10 cellular contexts compared by ENCODE assay signal in genomic region chr16:47886631-47887415, GRCh38.
A peak's percentile ranks its signal among the peaks of the same experiment; 100 is the strongest.
DNase-seq lines count a peak whose midpoint lies in the region; ATAC-seq and TF ChIP-seq lines count a peak whose summit lies in the region.
"Had no signal": no experiment of that assay in that cellular context is flagged by ENCODE, and none has a peak within 500 bp of the region (broad histone marks: within the 10 kb centered on the region; RNA-seq: fewer than 3 reads in every experiment).

No MANE protein-coding gene starts in this region.

- H3K9me3 ChIP-seq in HUES48 (ENCODE audit: control insufficient read depth, insufficient read depth, low read length), result peaks cover 3% of the 10 kb centered on the region; the same call in 1 of the 2 replicates
- H3K9me3 ChIP-seq: upper lobe of right lung had no signal

- H3K27ac ChIP-seq in HUES48 (ENCODE audit: low read depth, low read length), result peak overlapping the region; percentile 95
- peak overlapping the region; percentile 38 for H3K27ac ChIP-seq in foreskin keratinocyte
- H3K27ac ChIP-seq: upper lobe of right lung had no signal

- no peak for TF ChIP-seq CTCF in foreskin keratinocyte (conservative IDR thresholded peaks at IDR 0.05)

- no peaks in the 10 kb centered on the region for H3K36me3 ChIP-seq in HUES48 (ENCODE audit: control insufficient read depth, insufficient read depth, low read length)
- H3K36me3 ChIP-seq: upper lobe of right lung had no signal

- peak; percentile 79 for DNase-seq in NCI-H69 (lab: John Stamatoyannopoulos, UW)
- DNase-seq in foreskin keratinocyte, result no peak
- peak; percentile 20 for DNase-seq in skeletal muscle cell (ENCODE audit: low read depth)
- DNase-seq in activated naive CD4-positive, alpha-beta T cell treated with Interleukin-2 at 50 U/mL for 16 hours, result no peak
- no peak for DNase-seq in activated T-cell treated with anti-CD3 and anti-CD28 coated beads, Interleukin-2, amount 50 U/mL, for 48 hours
- DNase-seq in NCI-H526 (lab: John Stamatoyannopoulos, UW), result no peak
- DNase-seq: caudate nucleus, DND-41, upper lobe of right lung had no signal

- H3K4me1 ChIP-seq in HUES48 (ENCODE audit: control insufficient read depth, insufficient read depth, low read length), result peaks cover 67% of the 10 kb centered on the region
- H3K4me1 ChIP-seq in foreskin keratinocyte, result peaks cover 32% of the 10 kb centered on the region
- H3K4me1 ChIP-seq: upper lobe of right lung had no signal

- no peak overlapping the region; the same call in 1 of the 2 replicates for H3K4me3 ChIP-seq in HUES48 (ENCODE audit: low read depth, low read length)
- H3K4me3 ChIP-seq in skeletal muscle cell (ENCODE audit: low read depth, low read length), result no peak overlapping the region
- H3K4me3 ChIP-seq: upper lobe of right lung had no signal

- H3K27me3 ChIP-seq in HUES48 (ENCODE audit: control insufficient read depth, insufficient read depth, low read length), result no peaks in the 10 kb centered on the region
- no peaks in the 10 kb centered on the region for H3K27me3 ChIP-seq in foreskin keratinocyte
- H3K27me3 ChIP-seq: upper lobe of right lung had no signal

- peak; percentile 32 for ATAC-seq in foreskin keratinocyte

- H3K9ac ChIP-seq in HUES48 (ENCODE audit: low read depth, low read length), result no peak overlapping the region

Comparison
In these comparisons a context has a peak if more than half of its experiments do, and no peak if none do; other contexts are left out.
1. DNase-seq: peak in NCI-H69 (single experiment) and skeletal muscle cell (single experiment); none in foreskin keratinocyte (0 of 2), activated naive CD4-positive, alpha-beta T cell treated with Interleukin-2 at 50 U/mL for 16 hours (single experiment), activated T-cell treated with anti-CD3 and anti-CD28 coated beads, Interleukin-2, amount 50 U/mL, for 48 hours (0 of 2) and NCI-H526 (0 of 2).